ENCODE assay signal across 10 cellular contexts in genomic region chr2:62672601-62673000, GRCh38. TPM values are rescaled to one million over a fixed set of nuclear protein-coding genes. Genes with fewer than 3 reads are reported as not detected.
A peak's percentile ranks its signal among the peaks of the same experiment; 100 is the strongest.
DNase-seq lines count a peak whose midpoint lies in the region; FAIRE-seq and TF ChIP-seq lines count a peak whose summit lies in the region.
"Had no signal": no experiment of that assay in that cellular context is flagged by ENCODE, and none has a peak within 500 bp of the region (broad histone marks: within the 10 kb centered on the region; RNA-seq: fewer than 3 reads in every experiment).

No MANE protein-coding gene starts in this region.

- H2AFZ ChIP-seq in mesenchymal stem cell (ENCODE audit: low read depth, low read length), result no peak overlapping the region

- H3K23ac ChIP-seq in mesenchymal stem cell (ENCODE audit: low read length in 2 of 2), result no peak overlapping the region

- DNase-seq in AG04449 (ENCODE audit: low read depth, low spot score) (peak; percentile 73), epidermal melanocyte (ENCODE audit: insufficient read length, low spot score) (peak; percentile 71), mesenchymal stem cell (peak; percentile 68), GM19238 (ENCODE audit: insufficient read length, low spot score) (no peak), medulla oblongata (ENCODE audit: extremely low spot score) (no peak), GM19239 (ENCODE audit: insufficient read length, low spot score) (no peak), NCI-H1048 (lab: John Stamatoyannopoulos, UW) (no peak)
- DNase-seq: activated gamma-delta T cell had no signal

- POLR2A ChIA-PET in AG04449 (lab: Yijun Ruan, JAX), result interaction anchor here (1.0 to 1.2 kb wide), 2 partner anchors 9 to 167 kb away, joined by 4 to 11 read pairs; partner anchors contain the start of gene TMEM17

- H3K14ac ChIP-seq in mesenchymal stem cell (ENCODE audit: low read length in 2 of 2), result no peak overlapping the region

- no peak overlapping the region for H4K91ac ChIP-seq in mesenchymal stem cell (ENCODE audit: low read length)

- H2BK15ac ChIP-seq in mesenchymal stem cell (ENCODE audit: low read depth, poor library complexity, severe bottlenecking), result no peak overlapping the region

- H3K18ac ChIP-seq in mesenchymal stem cell (ENCODE audit: low read depth in 1 of 2, low read length in 2 of 2), result peak overlapping the region in 1 of 2 experiments; percentile 37

- H2AK5ac ChIP-seq in mesenchymal stem cell (ENCODE audit: low read length, severe bottlenecking), result no peak overlapping the region

- no peaks in the 10 kb centered on the region for H3K9me3 ChIP-seq in mesenchymal stem cell (ENCODE audit: control insufficient read depth, low read length)
- H3K9me3 ChIP-seq: BLaER1 had no signal

- WGBS in mesenchymal stem cell, result no CpG with 5 or more reads among the region's 1 CpG

- CTCF ChIA-PET in AG04449 (lab: Yijun Ruan, JAX), result interaction anchor here (0.8 to 1.4 kb wide), 2 partner anchors 103 to 216 kb away, joined by 3 read pairs; no protein-coding TSS in a partner anchor

- peak overlapping the region in 1 of 2 experiments; percentile 59 for H2BK12ac ChIP-seq in mesenchymal stem cell (ENCODE audit: low read length in 2 of 2)

- H2BK120ac ChIP-seq in mesenchymal stem cell (ENCODE audit: low read depth, low read length), result no peak overlapping the region

- H4K8ac ChIP-seq in mesenchymal stem cell (ENCODE audit: low read length), result no peak overlapping the region

- H3K27me3 ChIP-seq in mesenchymal stem cell (ENCODE audit: control insufficient read depth in 1 of 2, insufficient read depth in 1 of 2, low read length in 2 of 2), result no peaks in the 10 kb centered on the region
- H3K27me3 ChIP-seq: BLaER1 had no signal

- H3K4ac ChIP-seq in mesenchymal stem cell (ENCODE audit: low read depth in 1 of 2, low read length in 2 of 2), result no peak overlapping the region

- no peak for TF ChIP-seq EP300 in Ishikawa (IDR thresholded peaks at IDR 0.05; ENCODE audit: borderline replicate concordance)

- no peak overlapping the region for H2BK5ac ChIP-seq in mesenchymal stem cell (ENCODE audit: low read depth, low read length, poor library complexity, severe bottlenecking)

- H3K4me2 ChIP-seq in mesenchymal stem cell (ENCODE audit: low read length, poor library complexity, severe bottlenecking), result peak overlapping the region; percentile 54
- H3K4me2 ChIP-seq: BLaER1 had no signal

- no peak overlapping the region for H3K9ac ChIP-seq in mesenchymal stem cell (ENCODE audit: low read length)
- H3K9ac ChIP-seq: BLaER1 had no signal

- H3K36me3 ChIP-seq in mesenchymal stem cell (ENCODE audit: control insufficient read depth in 1 of 2, insufficient read depth in 2 of 2, low read depth in 1 of 2, low read length in 2 of 2), result no peaks in the 10 kb centered on the region
- H3K36me3 ChIP-seq: BLaER1 had no signal

- no peak for TF ChIP-seq RAD21 in Ishikawa (IDR thresholded peaks at IDR 0.05; ENCODE audit: low read depth)

- H3K4me3 ChIP-seq in AG04449 (ENCODE audit: low read depth, low read length), result no peak overlapping the region
- no peak overlapping the region for H3K4me3 ChIP-seq in mesenchymal stem cell (ENCODE audit: insufficient read depth in 1 of 2, low read depth in 1 of 2, low read length in 2 of 2)
- H3K4me3 ChIP-seq: BLaER1 had no signal

- no peaks in the 10 kb centered on the region for H3K79me1 ChIP-seq in mesenchymal stem cell (replicated peaks; ENCODE audit: low read length, poor library complexity, severe bottlenecking)

- no peak for TF ChIP-seq CTCF in AG04449 (IDR thresholded peaks at IDR 0.05; ENCODE audit: insufficient read depth, low read length, missing control alignments)

- peaks cover 10% of the 10 kb centered on the region for H3K4me1 ChIP-seq in mesenchymal stem cell (ENCODE audit: control insufficient read depth, insufficient read depth, low read depth, low read length)
- H3K4me1 ChIP-seq: BLaER1 had no signal

- H3K27ac ChIP-seq in mesenchymal stem cell (ENCODE audit: low read length, poor library complexity, severe bottlenecking), result peak overlapping the region; percentile 89
- H3K27ac ChIP-seq: BLaER1 had no signal

- FAIRE-seq in GM19239 (lab: Jason Lieb, UNC), result no peak

TF ChIP-seq in Ishikawa, 13 proteins besides CTCF, POLR2A, EP300 and RAD21:
- TF ChIP-seq NFIC (IDR thresholded peaks at IDR 0.05) (no peak), ZBTB7A (IDR thresholded peaks at IDR 0.05; ENCODE audit: low read depth) (no peak), TCF12 (IDR thresholded peaks at IDR 0.05; ENCODE audit: low read depth) (no peak), USF1 (IDR thresholded peaks at IDR 0.05) (no peak), TEAD4 (IDR thresholded peaks at IDR 0.05) (peak; percentile 94)

RNA-seq across cellular contexts. Expression of gene EHBP1, which starts 32.9 kb away (rescaled TPM):
- 26.8 TPM for polyA plus RNA-seq in mesenchymal stem cell (2013, experiment 1 of 2)
- 26.1 TPM for polyA plus RNA-seq in mesenchymal stem cell (2013, experiment 2 of 2)

Comparison
In these comparisons a context has a peak if more than half of its experiments do, and no peak if none do; other contexts are left out.
1. DNase-seq: peak in AG04449 (single experiment), epidermal melanocyte (single experiment) and mesenchymal stem cell (single experiment); none in GM19238 (single experiment), medulla oblongata (single experiment), GM19239 (single experiment) and NCI-H1048 (single experiment).